ENCODE assay signal across 2 cellular contexts in the genomic region with DNA sequence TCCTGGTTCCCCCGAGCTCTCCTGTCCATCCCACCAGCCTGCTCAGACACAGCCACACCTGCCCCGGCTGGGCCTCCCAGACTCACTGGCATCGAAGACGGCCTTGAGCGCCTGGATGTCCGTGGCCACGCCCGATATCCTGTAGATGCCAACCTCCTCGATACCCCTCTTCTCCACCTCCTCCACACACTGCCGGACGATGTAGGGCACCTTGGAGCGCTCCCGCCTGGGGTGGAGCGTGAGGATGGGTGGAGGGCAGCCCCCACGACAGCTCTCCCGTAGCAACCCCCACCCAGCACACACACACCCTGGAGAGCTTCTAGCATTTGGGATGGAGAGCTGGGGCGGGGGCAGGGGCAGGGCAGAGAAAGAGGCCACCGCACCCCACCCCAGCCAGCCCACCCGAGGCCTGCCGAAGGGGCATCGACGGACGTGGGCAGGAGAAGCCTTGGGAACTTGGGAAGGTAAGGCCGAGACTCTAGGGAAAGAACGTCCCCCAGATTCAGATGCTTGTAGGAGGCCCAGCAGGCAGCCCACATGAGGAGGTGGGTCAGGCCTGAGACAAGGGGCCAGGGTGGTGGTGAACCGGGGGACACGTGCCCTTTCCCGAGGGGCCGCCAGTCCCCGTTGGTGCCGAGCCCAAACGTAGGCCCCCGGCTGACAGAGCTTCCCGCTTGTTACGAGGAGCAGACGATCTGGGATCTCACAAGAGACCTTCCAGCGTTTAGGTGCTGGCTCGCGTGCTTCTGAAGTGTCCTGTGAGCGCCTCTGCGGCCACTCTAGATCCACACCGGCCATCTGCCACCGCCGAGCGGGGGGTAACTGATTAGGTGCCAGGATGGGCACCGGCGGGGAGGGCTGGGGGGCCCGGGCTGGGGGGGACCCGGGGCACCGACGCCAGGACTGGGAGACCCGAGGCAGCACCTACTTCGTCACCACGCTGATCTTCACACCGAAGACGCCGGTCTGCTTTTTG.
TF ChIP-seq lines count a peak whose summit lies in the region.

No MANE protein-coding gene starts in this region.

TF ChIP-seq in HEK293, 187 proteins besides CTCF, POLR2A, EP300 and RAD21:
- TF ChIP-seq GLIS2 (tag by site-specific recombination; IDR thresholded peaks at IDR 0.05) (0 out of 2 replicates have a peak, but pooled peaks have one; percentile 20), ZFHX2 (tag by site-specific recombination; conservative IDR thresholded peaks at IDR 0.05) (no peak), ZNF423 (tag by site-specific recombination; IDR thresholded peaks at IDR 0.05) (no peak)

TF ChIP-seq in GM12878, 131 proteins besides CTCF, POLR2A, EP300 and RAD21:
- TF ChIP-seq SREBF2 (IDR thresholded peaks at IDR 0.05; ENCODE audit: low read length) (no peak), HSF1 (IDR thresholded peaks at IDR 0.05; ENCODE audit: low read depth, low read length) (no peak), CHD1 (IDR thresholded peaks at IDR 0.05; ENCODE audit: low read depth, low read length) (no peak), WRNIP1 (IDR thresholded peaks at IDR 0.05; ENCODE audit: borderline replicate concordance, low read depth, low read length) (no peak), ZNF384 (IDR thresholded peaks at IDR 0.05; ENCODE audit: borderline replicate concordance, low read depth, low read length) (no peak), HCFC1 (IDR thresholded peaks at IDR 0.05; ENCODE audit: low read length) (no peak), ZSCAN29 (IDR thresholded peaks at IDR 0.05) (no peak), PML (IDR thresholded peaks at IDR 0.05; ENCODE audit: low read length) (no peak), KDM1A (IDR thresholded peaks at IDR 0.05; ENCODE audit: borderline replicate concordance) (no peak), IRF5 (IDR thresholded peaks at IDR 0.05; ENCODE audit: borderline replicate concordance) (no peak)
- TF ChIP-seq, protein P1, sequence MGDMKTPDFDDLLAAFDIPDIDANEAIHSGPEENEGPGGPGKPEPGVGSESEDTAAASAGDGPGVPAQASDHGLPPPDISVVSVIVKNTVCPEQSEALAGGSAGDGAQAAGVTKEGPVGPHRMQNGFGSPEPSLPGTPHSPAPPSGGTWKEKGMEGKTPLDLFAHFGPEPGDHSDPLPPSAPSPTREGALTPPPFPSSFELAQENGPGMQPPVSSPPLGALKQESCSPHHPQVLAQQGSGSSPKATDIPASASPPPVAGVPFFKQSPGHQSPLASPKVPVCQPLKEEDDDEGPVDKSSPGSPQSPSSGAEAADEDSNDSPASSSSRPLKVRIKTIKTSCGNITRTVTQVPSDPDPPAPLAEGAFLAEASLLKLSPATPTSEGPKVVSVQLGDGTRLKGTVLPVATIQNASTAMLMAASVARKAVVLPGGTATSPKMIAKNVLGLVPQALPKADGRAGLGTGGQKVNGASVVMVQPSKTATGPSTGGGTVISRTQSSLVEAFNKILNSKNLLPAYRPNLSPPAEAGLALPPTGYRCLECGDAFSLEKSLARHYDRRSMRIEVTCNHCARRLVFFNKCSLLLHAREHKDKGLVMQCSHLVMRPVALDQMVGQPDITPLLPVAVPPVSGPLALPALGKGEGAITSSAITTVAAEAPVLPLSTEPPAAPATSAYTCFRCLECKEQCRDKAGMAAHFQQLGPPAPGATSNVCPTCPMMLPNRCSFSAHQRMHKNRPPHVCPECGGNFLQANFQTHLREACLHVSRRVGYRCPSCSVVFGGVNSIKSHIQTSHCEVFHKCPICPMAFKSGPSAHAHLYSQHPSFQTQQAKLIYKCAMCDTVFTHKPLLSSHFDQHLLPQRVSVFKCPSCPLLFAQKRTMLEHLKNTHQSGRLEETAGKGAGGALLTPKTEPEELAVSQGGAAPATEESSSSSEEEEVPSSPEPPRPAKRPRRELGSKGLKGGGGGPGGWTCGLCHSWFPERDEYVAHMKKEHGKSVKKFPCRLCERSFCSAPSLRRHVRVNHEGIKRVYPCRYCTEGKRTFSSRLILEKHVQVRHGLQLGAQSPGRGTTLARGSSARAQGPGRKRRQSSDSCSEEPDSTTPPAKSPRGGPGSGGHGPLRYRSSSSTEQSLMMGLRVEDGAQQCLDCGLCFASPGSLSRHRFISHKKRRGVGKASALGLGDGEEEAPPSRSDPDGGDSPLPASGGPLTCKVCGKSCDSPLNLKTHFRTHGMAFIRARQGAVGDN (IDR thresholded peaks at IDR 0.05) = no peak
- TF ChIP-seq, protein P2, sequence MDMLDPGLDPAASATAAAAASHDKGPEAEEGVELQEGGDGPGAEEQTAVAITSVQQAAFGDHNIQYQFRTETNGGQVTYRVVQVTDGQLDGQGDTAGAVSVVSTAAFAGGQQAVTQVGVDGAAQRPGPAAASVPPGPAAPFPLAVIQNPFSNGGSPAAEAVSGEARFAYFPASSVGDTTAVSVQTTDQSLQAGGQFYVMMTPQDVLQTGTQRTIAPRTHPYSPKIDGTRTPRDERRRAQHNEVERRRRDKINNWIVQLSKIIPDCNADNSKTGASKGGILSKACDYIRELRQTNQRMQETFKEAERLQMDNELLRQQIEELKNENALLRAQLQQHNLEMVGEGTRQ (IDR thresholded peaks at IDR 0.05; ENCODE audit: borderline replicate concordance, low read depth, low read length) = no peak
TF ChIP-seq in GM12878: peak in this region for 0.
